ENCODE assay signal across 17 cellular contexts in the genomic region with DNA sequence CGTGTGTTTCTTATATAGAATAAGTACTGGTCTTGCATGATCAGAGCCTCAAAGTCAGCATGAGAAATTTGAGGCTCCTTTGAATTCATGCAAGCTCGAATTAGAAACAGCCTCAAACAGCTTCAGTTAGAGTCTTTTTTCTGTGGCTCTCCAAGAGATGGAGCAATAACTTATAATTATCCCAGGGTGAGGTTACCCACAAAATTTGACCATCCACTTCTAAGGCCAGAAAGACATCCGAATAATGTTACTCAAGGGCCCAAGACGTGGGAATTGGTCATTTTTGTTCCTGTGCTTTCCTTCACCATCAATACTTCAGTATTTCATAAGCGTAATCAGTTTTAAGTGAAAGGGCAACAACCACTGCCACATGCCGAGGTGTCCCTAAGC.
A peak's percentile ranks its signal among the peaks of the same experiment; 100 is the strongest.
DNase-seq lines count a peak whose midpoint lies in the region; ATAC-seq and TF ChIP-seq lines count a peak whose summit lies in the region.
"Had no signal": no experiment of that assay in that cellular context is flagged by ENCODE, and none has a peak within 500 bp of the region (broad histone marks: within the 10 kb centered on the region; RNA-seq: fewer than 3 reads in every experiment).

No MANE protein-coding gene starts in this region.

- H3K36me3 ChIP-seq in body of pancreas (replicated peaks in 1 of 2; ENCODE audit: insufficient read depth in 1 of 2, low read depth in 2 of 2), result no peaks in the 10 kb centered on the region
- H3K36me3 ChIP-seq in suprapubic skin, result no peaks in the 10 kb centered on the region
- H3K36me3 ChIP-seq: BLaER1 treated with 17β-estradiol and CSF1 and Interleukin-3, amounts not matched to agents 10 nM and 100 nM had no signal

- peak; percentile 61 for DNase-seq in NOMO-1 treated with DMSO at 0.1 percent for 48 hours (lab: John Stamatoyannopoulos, UW; ENCODE audit: unreplicated experiment)
- no peak for DNase-seq in body of pancreas
- DNase-seq in myocyte (ENCODE audit: low read depth), result peak; percentile 64
- no peak for DNase-seq in middle frontal gyrus (ENCODE audit: extremely low spot score, low spot score)
- no peak for DNase-seq in kidney glomerular epithelial cell (lab: John Stamatoyannopoulos, UW)
- DNase-seq in HUDEP-2 (lab: John Stamatoyannopoulos, UW; ENCODE audit: unreplicated experiment in 76 of 76), result no peak
- DNase-seq in suprapubic skin (ENCODE audit: low spot score in 2 of 2), result no peak
- DNase-seq: DMS79, H7, HFFc6, IMR-90, NCI-H1105 treated with DMSO at 0.1 percent for 48 hours, NCI-H1694, SHP77, SK-N-SH had no signal

- intact Hi-C loops in body of pancreas (cut with DNase I), result no loop called here

- no peak for ATAC-seq in body of pancreas

- no peak for TF ChIP-seq CTCF in body of pancreas (IDR thresholded peaks at IDR 0.05)
- TF ChIP-seq CTCF in suprapubic skin (IDR thresholded peaks at IDR 0.05), result no peak

- 70 to 83% methylated on average over 6 of the region's 6 CpGs for WGBS in body of pancreas, 2 donors
- WGBS in suprapubic skin, result 83% methylated on average over 6 of the region's 6 CpGs

- no peaks in the 10 kb centered on the region for H3K9me3 ChIP-seq in body of pancreas
- no peaks in the 10 kb centered on the region for H3K9me3 ChIP-seq in suprapubic skin
- H3K9me3 ChIP-seq: BLaER1 treated with 17β-estradiol and CSF1 and Interleukin-3, amounts not matched to agents 10 nM and 100 nM; SK-N-SH had no signal

- no peak overlapping the region for H3K4me3 ChIP-seq in body of pancreas
- H3K4me3 ChIP-seq in suprapubic skin, result no peak overlapping the region
- H3K4me3 ChIP-seq: BLaER1 treated with 17β-estradiol and CSF1 and Interleukin-3, amounts not matched to agents 10 nM and 100 nM had no signal

- H3K4me1 ChIP-seq in body of pancreas (peaks cover 45% of the 10 kb centered on the region), suprapubic skin (peaks cover 4% of the 10 kb centered on the region)

- H3K27ac ChIP-seq in body of pancreas (peak overlapping the region in 3 of 4 donors; percentile 44 to 60 (median 58)), suprapubic skin (no peak overlapping the region)
- H3K27ac ChIP-seq: BLaER1 treated with 17β-estradiol and CSF1 and Interleukin-3, amounts not matched to agents 10 nM and 100 nM; HL-60 had no signal

- H3K27me3 ChIP-seq in body of pancreas (no peaks in the 10 kb centered on the region), suprapubic skin (no peaks in the 10 kb centered on the region)
- H3K27me3 ChIP-seq: BLaER1 treated with 17β-estradiol and CSF1 and Interleukin-3, amounts not matched to agents 10 nM and 100 nM had no signal

- no peak for TF ChIP-seq EP300 in suprapubic skin (IDR thresholded peaks at IDR 0.05)

- TF ChIP-seq POLR2A in body of pancreas (IDR thresholded peaks at IDR 0.05), result no peak
- TF ChIP-seq POLR2A in suprapubic skin (IDR thresholded peaks at IDR 0.05), result no peak

Comparison
In these comparisons a context has a peak if more than half of its experiments do, and no peak if none do; other contexts are left out.
1. DNase-seq: peak in NOMO-1 treated with DMSO at 0.1 percent for 48 hours (single experiment) and myocyte (single experiment); none in body of pancreas (0 of 4), middle frontal gyrus (single experiment), kidney glomerular epithelial cell (single experiment), HUDEP-2 (0 of 76) and suprapubic skin (0 of 2).